In the genomic region with DNA sequence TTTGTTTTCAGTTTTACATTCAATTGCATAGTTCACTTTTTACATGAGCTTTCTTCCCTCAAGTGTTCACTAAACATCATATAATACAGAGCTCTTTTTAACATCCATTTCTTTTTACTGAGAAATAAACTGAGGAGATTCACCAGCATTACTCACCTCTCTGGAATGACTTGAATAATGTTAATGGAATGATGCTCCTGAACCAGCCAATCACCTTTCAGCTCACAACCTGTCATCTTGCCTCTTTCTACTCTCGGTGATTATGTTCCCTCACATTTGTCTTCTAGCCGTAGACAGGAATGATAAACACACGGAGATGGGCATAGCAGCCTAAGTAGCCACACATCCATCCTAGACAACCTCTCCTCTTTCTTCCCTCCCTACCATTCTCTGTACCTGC, we compare ENCODE assay signal across 15 cellular contexts.
DNase-seq lines count a peak whose midpoint lies in the region; ATAC-seq, FAIRE-seq and TF ChIP-seq lines count a peak whose summit lies in the region.
"Had no signal": no experiment of that assay in that cellular context is flagged by ENCODE, and none has a peak within 500 bp of the region (broad histone marks: within the 10 kb centered on the region; RNA-seq: fewer than 3 reads in every experiment).

No MANE protein-coding gene starts in this region.

- H3K9me3 Mint-ChIP-seq in GM23338, result no peaks in the 10 kb centered on the region
- H3K9me3 Mint-ChIP-seq in CD4-positive, alpha-beta T cell, result no peaks in the 10 kb centered on the region

- no peak for FAIRE-seq in small intestine (lab: Jason Lieb, UNC)

- H3K4me1 ChIP-seq in GM23338 (ENCODE audit: insufficient read depth) (no peaks in the 10 kb centered on the region), small intestine (ENCODE audit: control insufficient read depth in 2 of 2, insufficient read depth in 1 of 2, low read depth in 1 of 2, low read length in 1 of 2) (no peaks in the 10 kb centered on the region)
- H3K4me1 ChIP-seq: parathyroid adenoma, testis had no signal

- no peaks in the 10 kb centered on the region for H3K27me3 Mint-ChIP-seq in GM23338 (ENCODE audit: insufficient read depth, low read depth, poor library complexity)
- H3K27me3 Mint-ChIP-seq in CD4-positive, alpha-beta T cell, result peaks cover 11% of the 10 kb centered on the region

- H3K79me2 ChIP-seq in GM23338 (replicated peaks; ENCODE audit: insufficient read depth), result no peaks in the 10 kb centered on the region
- H3K79me2 ChIP-seq: parathyroid adenoma had no signal

- no peak overlapping the region for H3K27ac Mint-ChIP-seq in GM23338
- H3K27ac Mint-ChIP-seq in CD4-positive, alpha-beta T cell, result no peak overlapping the region

- H4K20me1 ChIP-seq in GM23338 (replicated peaks; ENCODE audit: insufficient read depth), result no peaks in the 10 kb centered on the region

- no peaks in the 10 kb centered on the region for H3K9me3 ChIP-seq in CD4-positive, alpha-beta T cell (ENCODE audit: control insufficient read depth, low read length)
- no peaks in the 10 kb centered on the region for H3K9me3 ChIP-seq in small intestine (ENCODE audit: control insufficient read depth, low read depth)
- H3K9me3 ChIP-seq: testis had no signal

- no peak overlapping the region for H2AFZ ChIP-seq in GM23338
- H2AFZ ChIP-seq: parathyroid adenoma had no signal

- H3K4me1 Mint-ChIP-seq in GM23338, result peaks cover 4% of the 10 kb centered on the region; the same call in 2 of the 3 replicates
- H3K4me1 Mint-ChIP-seq in CD4-positive, alpha-beta T cell (ENCODE audit: low read depth), result no peaks in the 10 kb centered on the region

- no peaks in the 10 kb centered on the region for H3K27me3 ChIP-seq in GM23338 (ENCODE audit: insufficient read depth)
- H3K27me3 ChIP-seq in CD4-positive, alpha-beta T cell (ENCODE audit: control insufficient read depth, insufficient read depth, low read length), result no peaks in the 10 kb centered on the region
- no peaks in the 10 kb centered on the region for H3K27me3 ChIP-seq in small intestine (ENCODE audit: control insufficient read depth in 2 of 2, insufficient read depth in 2 of 2, low read length in 2 of 2)
- H3K27me3 ChIP-seq: testis had no signal

- DNase-seq in GM23338 (ENCODE audit: low spot score), result peak; percentile 27
- peak; percentile 87 for DNase-seq in RWPE1 (ENCODE audit: low spot score)
- DNase-seq in fibroblast of mammary gland (ENCODE audit: low read depth), result peak; percentile 79
- peak; percentile 53 for DNase-seq in skeletal muscle cell (ENCODE audit: low read depth)
- no peak for DNase-seq in amygdala (lab: John Stamatoyannopoulos, UW)
- no peak for DNase-seq in CD4-positive, alpha-beta T cell
- no peak for DNase-seq in small intestine
- DNase-seq: activated CD4-positive, alpha-beta T cell treated with anti-CD3 and anti-CD28 coated beads, Interleukin-2, amount 50 U/mL, for 48 hours; DND-41; GOT3; MM.1S; NCI-H524; testis had no signal

- H3K36me3 Mint-ChIP-seq in GM23338 (ENCODE audit: low read depth), result no peaks in the 10 kb centered on the region
- H3K36me3 Mint-ChIP-seq in CD4-positive, alpha-beta T cell (ENCODE audit: low read depth), result no peaks in the 10 kb centered on the region

- TF ChIP-seq CTCF in GM23338 (conservative IDR thresholded peaks at IDR 0.05; ENCODE audit: low read depth in 2 of 2), result no peak
- no peak for TF ChIP-seq CTCF in RWPE1 (conservative IDR thresholded peaks at IDR 0.05; ENCODE audit: low read depth)
- no peak for TF ChIP-seq CTCF in fibroblast of mammary gland (conservative IDR thresholded peaks at IDR 0.05; ENCODE audit: control insufficient read depth, insufficient read depth, low read depth, low read length)
- TF ChIP-seq CTCF in CD4-positive, alpha-beta T cell (IDR thresholded peaks at IDR 0.05), result no peak

- peaks cover 6% of the 10 kb centered on the region for H3K9me2 ChIP-seq in GM23338 (ENCODE audit: insufficient read depth)

- H3K27ac ChIP-seq in GM23338 (ENCODE audit: low read depth) (no peak overlapping the region), RWPE1 (no peak overlapping the region), small intestine (ENCODE audit: low read depth in 1 of 2, low read length in 1 of 2) (no peak overlapping the region)
- H3K27ac ChIP-seq in CD4-positive, alpha-beta T cell (ENCODE audit: low read depth, low read length), result no peak overlapping the region
- H3K27ac ChIP-seq: parathyroid adenoma, testis had no signal

- no peak overlapping the region for H3K4me2 ChIP-seq in GM23338

- WGBS in small intestine, 3 donors, result 61 to 86% (median 71%) methylated on average over 3 of the region's 3 CpGs

- no peaks in the 10 kb centered on the region for H3K36me3 ChIP-seq in GM23338 (ENCODE audit: insufficient read depth)
- no peaks in the 10 kb centered on the region for H3K36me3 ChIP-seq in small intestine (ENCODE audit: control insufficient read depth in 2 of 2, insufficient read depth in 2 of 2, low read length in 2 of 2)

- ATAC-seq in GM23338 (no peak), HG03521 (IDR thresholded peaks at IDR 0.05; ENCODE audit: unreplicated experiment) (no peak)
- ATAC-seq in CD4-positive, alpha-beta T cell (ENCODE audit: poor library complexity), result no peak

- intact Hi-C loops in CD4-positive, alpha-beta T cell (cut with DNase I, micrococcal nuclease), result no loop called here

- H3K4me3 ChIP-seq in GM23338 (no peak overlapping the region), fibroblast of mammary gland (ENCODE audit: control insufficient read depth, low read depth, low read length) (no peak overlapping the region), skeletal muscle cell (ENCODE audit: low read depth, low read length) (no peak overlapping the region), small intestine (ENCODE audit: low read depth in 1 of 2, low read length in 2 of 2) (no peak overlapping the region)
- H3K4me3 ChIP-seq: testis had no signal

- no peak overlapping the region for H3K4me3 Mint-ChIP-seq in GM23338
- H3K4me3 Mint-ChIP-seq in CD4-positive, alpha-beta T cell, result no peak overlapping the region

- CTCF ChIA-PET in RWPE1 (lab: Yijun Ruan, JAX), result no interaction called here
- CTCF ChIA-PET in CD4-positive, alpha-beta T cell (lab: Charles Lee), result no interaction called here

- POLR2A ChIA-PET in RWPE1 (lab: Yijun Ruan, JAX; ENCODE audit: low non-redundant PET), result no interaction called here
- POLR2A ChIA-PET in CD4-positive, alpha-beta T cell (lab: Charles Lee), result no interaction called here

- no peaks in the 10 kb centered on the region for H3F3A ChIP-seq in GM23338 (replicated peaks; ENCODE audit: low read depth)

TF ChIP-seq in GM23338, 12 proteins besides CTCF, POLR2A, EP300 and RAD21 (continues in another document):
- TF ChIP-seq CREB1 (CRISPR knock-in tag; IDR thresholded peaks at IDR 0.05; ENCODE audit: low read depth) (no peak), ZNF114 (CRISPR knock-in tag; IDR thresholded peaks at IDR 0.05) (no peak), STAT1 (IDR thresholded peaks at IDR 0.05; ENCODE audit: unreplicated experiment) (no peak), NANOG (IDR thresholded peaks at IDR 0.05; ENCODE audit: borderline replicate concordance) (no peak), POLR2AphosphoS5 (IDR thresholded peaks at IDR 0.05; ENCODE audit: low read depth) (no peak), EZH2phosphoT487 (IDR thresholded peaks at IDR 0.05; ENCODE audit: unreplicated experiment) (no peak)
- TF ChIP-seq, protein P1, sequence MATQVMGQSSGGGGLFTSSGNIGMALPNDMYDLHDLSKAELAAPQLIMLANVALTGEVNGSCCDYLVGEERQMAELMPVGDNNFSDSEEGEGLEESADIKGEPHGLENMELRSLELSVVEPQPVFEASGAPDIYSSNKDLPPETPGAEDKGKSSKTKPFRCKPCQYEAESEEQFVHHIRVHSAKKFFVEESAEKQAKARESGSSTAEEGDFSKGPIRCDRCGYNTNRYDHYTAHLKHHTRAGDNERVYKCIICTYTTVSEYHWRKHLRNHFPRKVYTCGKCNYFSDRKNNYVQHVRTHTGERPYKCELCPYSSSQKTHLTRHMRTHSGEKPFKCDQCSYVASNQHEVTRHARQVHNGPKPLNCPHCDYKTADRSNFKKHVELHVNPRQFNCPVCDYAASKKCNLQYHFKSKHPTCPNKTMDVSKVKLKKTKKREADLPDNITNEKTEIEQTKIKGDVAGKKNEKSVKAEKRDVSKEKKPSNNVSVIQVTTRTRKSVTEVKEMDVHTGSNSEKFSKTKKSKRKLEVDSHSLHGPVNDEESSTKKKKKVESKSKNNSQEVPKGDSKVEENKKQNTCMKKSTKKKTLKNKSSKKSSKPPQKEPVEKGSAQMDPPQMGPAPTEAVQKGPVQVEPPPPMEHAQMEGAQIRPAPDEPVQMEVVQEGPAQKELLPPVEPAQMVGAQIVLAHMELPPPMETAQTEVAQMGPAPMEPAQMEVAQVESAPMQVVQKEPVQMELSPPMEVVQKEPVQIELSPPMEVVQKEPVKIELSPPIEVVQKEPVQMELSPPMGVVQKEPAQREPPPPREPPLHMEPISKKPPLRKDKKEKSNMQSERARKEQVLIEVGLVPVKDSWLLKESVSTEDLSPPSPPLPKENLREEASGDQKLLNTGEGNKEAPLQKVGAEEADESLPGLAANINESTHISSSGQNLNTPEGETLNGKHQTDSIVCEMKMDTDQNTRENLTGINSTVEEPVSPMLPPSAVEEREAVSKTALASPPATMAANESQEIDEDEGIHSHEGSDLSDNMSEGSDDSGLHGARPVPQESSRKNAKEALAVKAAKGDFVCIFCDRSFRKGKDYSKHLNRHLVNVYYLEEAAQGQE (IDR thresholded peaks at IDR 0.05; ENCODE audit: unreplicated experiment), result no peak
- TF ChIP-seq, protein P2, sequence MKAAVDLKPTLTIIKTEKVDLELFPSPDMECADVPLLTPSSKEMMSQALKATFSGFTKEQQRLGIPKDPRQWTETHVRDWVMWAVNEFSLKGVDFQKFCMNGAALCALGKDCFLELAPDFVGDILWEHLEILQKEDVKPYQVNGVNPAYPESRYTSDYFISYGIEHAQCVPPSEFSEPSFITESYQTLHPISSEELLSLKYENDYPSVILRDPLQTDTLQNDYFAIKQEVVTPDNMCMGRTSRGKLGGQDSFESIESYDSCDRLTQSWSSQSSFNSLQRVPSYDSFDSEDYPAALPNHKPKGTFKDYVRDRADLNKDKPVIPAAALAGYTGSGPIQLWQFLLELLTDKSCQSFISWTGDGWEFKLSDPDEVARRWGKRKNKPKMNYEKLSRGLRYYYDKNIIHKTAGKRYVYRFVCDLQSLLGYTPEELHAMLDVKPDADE (IDR thresholded peaks at IDR 0.05), result no peak

Comparison
In these comparisons a context has a peak if more than half of its experiments do, and no peak if none do; other contexts are left out.
1. DNase-seq: peak in GM23338 (single experiment), RWPE1 (single experiment), fibroblast of mammary gland (single experiment) and skeletal muscle cell (single experiment); none in amygdala (0 of 56), CD4-positive, alpha-beta T cell (0 of 10) and small intestine (single experiment).